In genomic region chr16:65909310-65910050, GRCh38 we compare ENCODE assay signal across 1 cellular context.
A peak's percentile ranks its signal among the peaks of the same experiment; 100 is the strongest.
TF ChIP-seq lines count a peak whose summit lies in the region.

No MANE protein-coding gene starts in this region.

TF ChIP-seq in HepG2, 621 proteins besides CTCF, POLR2A, EP300 and RAD21 (continued from another document):
- TF ChIP-seq ZNF784 (CRISPR knock-in tag; IDR thresholded peaks at IDR 0.05; ENCODE audit: borderline replicate concordance) (no peak), FOSL2 (CRISPR knock-in tag; IDR thresholded peaks at IDR 0.05) (0 out of 2 replicates have a peak, but pooled peaks have one; percentile 20), HNRNPH1 (optimal IDR thresholded peaks at IDR 0.05; ENCODE audit: low read depth, low read length) (no peak), BHLHE40 (IDR thresholded peaks at IDR 0.05; ENCODE audit: low read length) (peak; percentile 90), NR1H2 (CRISPR knock-in tag; IDR thresholded peaks at IDR 0.05; ENCODE audit: borderline replicate concordance, low read depth) (no peak), GATAD1 (CRISPR knock-in tag; IDR thresholded peaks at IDR 0.05) (no peak), TCF7 (IDR thresholded peaks at IDR 0.05; ENCODE audit: low read depth) (0 out of 2 replicates have a peak, but pooled peaks have one; percentile 10), IKZF1 (IDR thresholded peaks at IDR 0.05) (no peak), MAFF (IDR thresholded peaks at IDR 0.05; ENCODE audit: low read depth, low read length) (no peak), SETDB1 (CRISPR knock-in tag; IDR thresholded peaks at IDR 0.05; ENCODE audit: borderline replicate concordance) (no peak), LCORL (IDR thresholded peaks at IDR 0.05) (no peak), LCORL (CRISPR knock-in tag; IDR thresholded peaks at IDR 0.05) (no peak), MLXIP (CRISPR knock-in tag; IDR thresholded peaks at IDR 0.05; ENCODE audit: borderline replicate concordance) (no peak), GATAD2A (CRISPR knock-in tag; IDR thresholded peaks at IDR 0.05) (no peak), DPF2 (CRISPR knock-in tag; IDR thresholded peaks at IDR 0.05; ENCODE audit: borderline replicate concordance, low read depth) (no peak), ZNF143 (CRISPR knock-in tag; IDR thresholded peaks at IDR 0.05) (no peak), FOXA1 (IDR thresholded peaks at IDR 0.05) (no peak), FOXA1 (CRISPR knock-in tag; IDR thresholded peaks at IDR 0.05) (peak; percentile 75), ZNF720 (CRISPR knock-in tag; IDR thresholded peaks at IDR 0.05) (no peak), MEF2D (CRISPR knock-in tag; IDR thresholded peaks at IDR 0.05) (no peak), FOXO1 (CRISPR knock-in tag; IDR thresholded peaks at IDR 0.05) (no peak), NFRKB (IDR thresholded peaks at IDR 0.05) (no peak), ZNF549 (CRISPR knock-in tag; IDR thresholded peaks at IDR 0.05) (no peak), EHMT2 (IDR thresholded peaks at IDR 0.05; ENCODE audit: borderline replicate concordance, low read depth, low read length) (no peak), HCFC1 (IDR thresholded peaks at IDR 0.05; ENCODE audit: low read depth, low read length) (no peak), PAX8 (CRISPR knock-in tag; IDR thresholded peaks at IDR 0.05; ENCODE audit: borderline replicate concordance) (no peak), ATF1 (CRISPR knock-in tag; IDR thresholded peaks at IDR 0.05) (no peak)
- TF ChIP-seq, protein P1, sequence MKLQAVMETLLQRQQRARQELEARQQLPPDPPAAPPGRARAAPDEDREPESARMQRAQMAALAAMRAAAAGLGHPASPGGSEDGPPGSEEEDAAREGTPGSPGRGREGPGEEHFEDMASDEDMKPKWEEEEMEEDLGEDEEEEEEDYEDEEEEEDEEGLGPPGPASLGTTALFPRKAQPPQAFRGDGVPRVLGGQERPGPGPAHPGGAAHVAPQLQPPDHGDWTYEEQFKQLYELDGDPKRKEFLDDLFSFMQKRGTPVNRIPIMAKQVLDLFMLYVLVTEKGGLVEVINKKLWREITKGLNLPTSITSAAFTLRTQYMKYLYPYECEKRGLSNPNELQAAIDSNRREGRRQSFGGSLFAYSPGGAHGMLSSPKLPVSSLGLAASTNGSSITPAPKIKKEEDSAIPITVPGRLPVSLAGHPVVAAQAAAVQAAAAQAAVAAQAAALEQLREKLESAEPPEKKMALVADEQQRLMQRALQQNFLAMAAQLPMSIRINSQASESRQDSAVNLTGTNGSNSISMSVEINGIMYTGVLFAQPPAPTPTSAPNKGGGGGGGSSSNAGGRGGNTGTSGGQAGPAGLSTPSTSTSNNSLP (IDR thresholded peaks at IDR 0.05; ENCODE audit: low read depth, low read length), result no peak
- TF ChIP-seq, protein P2, sequence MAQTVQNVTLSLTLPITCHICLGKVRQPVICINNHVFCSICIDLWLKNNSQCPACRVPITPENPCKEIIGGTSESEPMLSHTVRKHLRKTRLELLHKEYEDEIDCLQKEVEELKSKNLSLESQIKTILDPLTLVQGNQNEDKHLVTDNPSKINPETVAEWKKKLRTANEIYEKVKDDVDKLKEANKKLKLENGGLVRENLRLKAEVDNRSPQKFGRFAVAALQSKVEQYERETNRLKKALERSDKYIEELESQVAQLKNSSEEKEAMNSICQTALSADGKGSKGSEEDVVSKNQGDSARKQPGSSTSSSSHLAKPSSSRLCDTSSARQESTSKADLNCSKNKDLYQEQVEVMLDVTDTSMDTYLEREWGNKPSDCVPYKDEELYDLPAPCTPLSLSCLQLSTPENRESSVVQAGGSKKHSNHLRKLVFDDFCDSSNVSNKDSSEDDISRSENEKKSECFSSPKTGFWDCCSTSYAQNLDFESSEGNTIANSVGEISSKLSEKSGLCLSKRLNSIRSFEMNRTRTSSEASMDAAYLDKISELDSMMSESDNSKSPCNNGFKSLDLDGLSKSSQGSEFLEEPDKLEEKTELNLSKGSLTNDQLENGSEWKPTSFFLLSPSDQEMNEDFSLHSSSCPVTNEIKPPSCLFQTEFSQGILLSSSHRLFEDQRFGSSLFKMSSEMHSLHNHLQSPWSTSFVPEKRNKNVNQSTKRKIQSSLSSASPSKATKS (CRISPR knock-in tag; IDR thresholded peaks at IDR 0.05), result no peak
- TF ChIP-seq, protein P3, sequence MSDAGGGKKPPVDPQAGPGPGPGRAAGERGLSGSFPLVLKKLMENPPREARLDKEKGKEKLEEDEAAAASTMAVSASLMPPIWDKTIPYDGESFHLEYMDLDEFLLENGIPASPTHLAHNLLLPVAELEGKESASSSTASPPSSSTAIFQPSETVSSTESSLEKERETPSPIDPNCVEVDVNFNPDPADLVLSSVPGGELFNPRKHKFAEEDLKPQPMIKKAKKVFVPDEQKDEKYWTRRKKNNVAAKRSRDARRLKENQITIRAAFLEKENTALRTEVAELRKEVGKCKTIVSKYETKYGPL (CRISPR knock-in tag; IDR thresholded peaks at IDR 0.05), result no peak
- TF ChIP-seq, protein P4, sequence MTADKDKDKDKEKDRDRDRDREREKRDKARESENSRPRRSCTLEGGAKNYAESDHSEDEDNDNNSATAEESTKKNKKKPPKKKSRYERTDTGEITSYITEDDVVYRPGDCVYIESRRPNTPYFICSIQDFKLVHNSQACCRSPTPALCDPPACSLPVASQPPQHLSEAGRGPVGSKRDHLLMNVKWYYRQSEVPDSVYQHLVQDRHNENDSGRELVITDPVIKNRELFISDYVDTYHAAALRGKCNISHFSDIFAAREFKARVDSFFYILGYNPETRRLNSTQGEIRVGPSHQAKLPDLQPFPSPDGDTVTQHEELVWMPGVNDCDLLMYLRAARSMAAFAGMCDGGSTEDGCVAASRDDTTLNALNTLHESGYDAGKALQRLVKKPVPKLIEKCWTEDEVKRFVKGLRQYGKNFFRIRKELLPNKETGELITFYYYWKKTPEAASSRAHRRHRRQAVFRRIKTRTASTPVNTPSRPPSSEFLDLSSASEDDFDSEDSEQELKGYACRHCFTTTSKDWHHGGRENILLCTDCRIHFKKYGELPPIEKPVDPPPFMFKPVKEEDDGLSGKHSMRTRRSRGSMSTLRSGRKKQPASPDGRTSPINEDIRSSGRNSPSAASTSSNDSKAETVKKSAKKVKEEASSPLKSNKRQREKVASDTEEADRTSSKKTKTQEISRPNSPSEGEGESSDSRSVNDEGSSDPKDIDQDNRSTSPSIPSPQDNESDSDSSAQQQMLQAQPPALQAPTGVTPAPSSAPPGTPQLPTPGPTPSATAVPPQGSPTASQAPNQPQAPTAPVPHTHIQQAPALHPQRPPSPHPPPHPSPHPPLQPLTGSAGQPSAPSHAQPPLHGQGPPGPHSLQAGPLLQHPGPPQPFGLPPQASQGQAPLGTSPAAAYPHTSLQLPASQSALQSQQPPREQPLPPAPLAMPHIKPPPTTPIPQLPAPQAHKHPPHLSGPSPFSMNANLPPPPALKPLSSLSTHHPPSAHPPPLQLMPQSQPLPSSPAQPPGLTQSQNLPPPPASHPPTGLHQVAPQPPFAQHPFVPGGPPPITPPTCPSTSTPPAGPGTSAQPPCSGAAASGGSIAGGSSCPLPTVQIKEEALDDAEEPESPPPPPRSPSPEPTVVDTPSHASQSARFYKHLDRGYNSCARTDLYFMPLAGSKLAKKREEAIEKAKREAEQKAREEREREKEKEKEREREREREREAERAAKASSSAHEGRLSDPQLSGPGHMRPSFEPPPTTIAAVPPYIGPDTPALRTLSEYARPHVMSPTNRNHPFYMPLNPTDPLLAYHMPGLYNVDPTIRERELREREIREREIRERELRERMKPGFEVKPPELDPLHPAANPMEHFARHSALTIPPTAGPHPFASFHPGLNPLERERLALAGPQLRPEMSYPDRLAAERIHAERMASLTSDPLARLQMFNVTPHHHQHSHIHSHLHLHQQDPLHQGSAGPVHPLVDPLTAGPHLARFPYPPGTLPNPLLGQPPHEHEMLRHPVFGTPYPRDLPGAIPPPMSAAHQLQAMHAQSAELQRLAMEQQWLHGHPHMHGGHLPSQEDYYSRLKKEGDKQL (CRISPR knock-in tag; IDR thresholded peaks at IDR 0.05; ENCODE audit: low read depth), result no peak
